ENCODE assay signal across 25 cellular contexts in genomic region chr11:28315440-28315839, GRCh38.
A peak's percentile ranks its signal among the peaks of the same experiment; 100 is the strongest.
DNase-seq lines count a peak whose midpoint lies in the region; ATAC-seq, FAIRE-seq and TF ChIP-seq lines count a peak whose summit lies in the region.
"Had no signal": no experiment of that assay in that cellular context is flagged by ENCODE, and none has a peak within 500 bp of the region (broad histone marks: within the 10 kb centered on the region; RNA-seq: fewer than 3 reads in every experiment).

No MANE protein-coding gene starts in this region.

- TF ChIP-seq CTCF in GM23338 (conservative IDR thresholded peaks at IDR 0.05; ENCODE audit: low read depth in 2 of 2), result no peak

- H3K4me1 Mint-ChIP-seq in GM23338, result peaks cover 5% of the 10 kb centered on the region
- no peaks in the 10 kb centered on the region for H3K4me1 Mint-ChIP-seq in activated naive CD8-positive, alpha-beta T cell treated with anti-CD3 and anti-CD28 coated beads for 36 hours
- H3K4me1 Mint-ChIP-seq: CD14-positive monocyte; CD4-positive, alpha-beta memory T cell; CD8-positive, alpha-beta memory T cell had no signal

- H3K9me3 ChIP-seq in NT2/D1 (ENCODE audit: insufficient read depth, low read length), result no peaks in the 10 kb centered on the region
- H3K9me3 ChIP-seq: BE2C had no signal

- H3F3A ChIP-seq in GM23338 (replicated peaks; ENCODE audit: low read depth), result no peaks in the 10 kb centered on the region

- no peak overlapping the region for H3K9ac ChIP-seq in NT2/D1 (ENCODE audit: insufficient read length, low read depth)
- H3K9ac ChIP-seq: BLaER1 had no signal

- H3K4me3 ChIP-seq in GM23338 (no peak overlapping the region), NT2/D1 (ENCODE audit: insufficient read length, low read depth) (no peak overlapping the region)
- H3K4me3 ChIP-seq: BLaER1 had no signal

- DNase-seq in GM23338 (ENCODE audit: low spot score) (no peak), NT2/D1 (ENCODE audit: low read depth, low spot score) (peak; percentile 6), GM19239 (ENCODE audit: insufficient read length, low spot score) (no peak)
- DNase-seq in activated naive CD8-positive, alpha-beta T cell treated with anti-CD3 and anti-CD28 coated beads for 36 hours, result no peak
- DNase-seq: 8988T; ACHN; BE2C; C1 segment of cervical spinal cord; CD4-positive, alpha-beta memory T cell; CD4-positive, CD25-positive, alpha-beta regulatory T cell; CD8-positive, alpha-beta memory T cell; COR-L47; DMS 273 treated with DMSO at 0.1 percent for 48 hours; DMS153; DMS53; DMS79; DND-41; EL; GF-D8 had no signal

- H4K20me1 ChIP-seq in GM23338 (replicated peaks; ENCODE audit: insufficient read depth), result no peaks in the 10 kb centered on the region
- H4K20me1 ChIP-seq: BLaER1 had no signal

- H3K4me3 Mint-ChIP-seq in GM23338, result no peak overlapping the region
- no peak overlapping the region for H3K4me3 Mint-ChIP-seq in activated naive CD8-positive, alpha-beta T cell treated with anti-CD3 and anti-CD28 coated beads for 36 hours
- H3K4me3 Mint-ChIP-seq: CD14-positive monocyte; CD4-positive, alpha-beta memory T cell; CD4-positive, CD25-positive, alpha-beta regulatory T cell; CD8-positive, alpha-beta memory T cell had no signal

- no peaks in the 10 kb centered on the region; the same call in 2 of the 3 replicates for H3K9me3 Mint-ChIP-seq in GM23338
- H3K9me3 Mint-ChIP-seq in activated naive CD8-positive, alpha-beta T cell treated with anti-CD3 and anti-CD28 coated beads for 36 hours, result peaks cover 2% of the 10 kb centered on the region
- H3K9me3 Mint-ChIP-seq: CD8-positive, alpha-beta memory T cell had no signal

- H3K27me3 Mint-ChIP-seq in GM23338 (ENCODE audit: insufficient read depth, low read depth, poor library complexity), result no peaks in the 10 kb centered on the region
- no peaks in the 10 kb centered on the region for H3K27me3 Mint-ChIP-seq in activated naive CD8-positive, alpha-beta T cell treated with anti-CD3 and anti-CD28 coated beads for 36 hours
- H3K27me3 Mint-ChIP-seq: CD4-positive, alpha-beta memory T cell; CD4-positive, CD25-positive, alpha-beta regulatory T cell; CD8-positive, alpha-beta memory T cell had no signal

- H3K36me3 Mint-ChIP-seq in GM23338 (ENCODE audit: low read depth), result peaks cover 15% of the 10 kb centered on the region; the same call in 2 of the 3 replicates
- H3K36me3 Mint-ChIP-seq in activated naive CD8-positive, alpha-beta T cell treated with anti-CD3 and anti-CD28 coated beads for 36 hours, result peaks cover 33% of the 10 kb centered on the region

- no peak overlapping the region for H3K27ac ChIP-seq in GM23338 (ENCODE audit: low read depth)
- H3K27ac ChIP-seq: BLaER1 had no signal

- H3K27me3 ChIP-seq in GM23338 (ENCODE audit: insufficient read depth) (no peaks in the 10 kb centered on the region), NT2/D1 (ENCODE audit: insufficient read depth, insufficient read length) (no peaks in the 10 kb centered on the region)
- H3K27me3 ChIP-seq: BE2C, BLaER1 had no signal

- H3K79me2 ChIP-seq in GM23338 (replicated peaks; ENCODE audit: insufficient read depth), result no peaks in the 10 kb centered on the region

- H2AFZ ChIP-seq in GM23338, result no peak overlapping the region

- no peak overlapping the region for H3K27ac Mint-ChIP-seq in GM23338
- no peak overlapping the region for H3K27ac Mint-ChIP-seq in activated naive CD8-positive, alpha-beta T cell treated with anti-CD3 and anti-CD28 coated beads for 36 hours
- H3K27ac Mint-ChIP-seq: CD4-positive, alpha-beta memory T cell; CD8-positive, alpha-beta memory T cell had no signal

- no peaks in the 10 kb centered on the region for H3K4me1 ChIP-seq in GM23338 (ENCODE audit: insufficient read depth)
- no peaks in the 10 kb centered on the region for H3K4me1 ChIP-seq in NT2/D1 (ENCODE audit: insufficient read depth, insufficient read length)
- H3K4me1 ChIP-seq: BE2C, BLaER1 had no signal

- H3K4me2 ChIP-seq in GM23338, result no peak overlapping the region
- H3K4me2 ChIP-seq: BLaER1 had no signal

- FAIRE-seq in GM19239 (lab: Jason Lieb, UNC), result no peak
- FAIRE-seq: A204.1, G401.6, GM12891 had no signal

- H3K36me3 ChIP-seq in GM23338 (ENCODE audit: insufficient read depth) (no peaks in the 10 kb centered on the region), NT2/D1 (ENCODE audit: insufficient read depth, insufficient read length, low read length) (no peaks in the 10 kb centered on the region)
- H3K36me3 ChIP-seq: BE2C had no signal

- H3K9me2 ChIP-seq in GM23338 (ENCODE audit: insufficient read depth), result no peaks in the 10 kb centered on the region; the same call in 1 of the 2 replicates

- ATAC-seq in GM23338 (no peak), HG02798 (IDR thresholded peaks at IDR 0.05; ENCODE audit: poor library complexity, unreplicated experiment) (no peak)

TF ChIP-seq in GM23338, 12 proteins besides CTCF, POLR2A, EP300 and RAD21:
- TF ChIP-seq STAT1 (IDR thresholded peaks at IDR 0.05; ENCODE audit: unreplicated experiment), result no peak
- TF ChIP-seq POLR2AphosphoS5 (IDR thresholded peaks at IDR 0.05; ENCODE audit: low read depth), result no peak
- no peak for TF ChIP-seq ZNF331 (CRISPR knock-in tag; IDR thresholded peaks at IDR 0.05; ENCODE audit: low read depth)
- TF ChIP-seq, protein P1, sequence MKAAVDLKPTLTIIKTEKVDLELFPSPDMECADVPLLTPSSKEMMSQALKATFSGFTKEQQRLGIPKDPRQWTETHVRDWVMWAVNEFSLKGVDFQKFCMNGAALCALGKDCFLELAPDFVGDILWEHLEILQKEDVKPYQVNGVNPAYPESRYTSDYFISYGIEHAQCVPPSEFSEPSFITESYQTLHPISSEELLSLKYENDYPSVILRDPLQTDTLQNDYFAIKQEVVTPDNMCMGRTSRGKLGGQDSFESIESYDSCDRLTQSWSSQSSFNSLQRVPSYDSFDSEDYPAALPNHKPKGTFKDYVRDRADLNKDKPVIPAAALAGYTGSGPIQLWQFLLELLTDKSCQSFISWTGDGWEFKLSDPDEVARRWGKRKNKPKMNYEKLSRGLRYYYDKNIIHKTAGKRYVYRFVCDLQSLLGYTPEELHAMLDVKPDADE (IDR thresholded peaks at IDR 0.05), result no peak
- TF ChIP-seq NANOG (IDR thresholded peaks at IDR 0.05; ENCODE audit: borderline replicate concordance), result no peak
- TF ChIP-seq, protein P2, sequence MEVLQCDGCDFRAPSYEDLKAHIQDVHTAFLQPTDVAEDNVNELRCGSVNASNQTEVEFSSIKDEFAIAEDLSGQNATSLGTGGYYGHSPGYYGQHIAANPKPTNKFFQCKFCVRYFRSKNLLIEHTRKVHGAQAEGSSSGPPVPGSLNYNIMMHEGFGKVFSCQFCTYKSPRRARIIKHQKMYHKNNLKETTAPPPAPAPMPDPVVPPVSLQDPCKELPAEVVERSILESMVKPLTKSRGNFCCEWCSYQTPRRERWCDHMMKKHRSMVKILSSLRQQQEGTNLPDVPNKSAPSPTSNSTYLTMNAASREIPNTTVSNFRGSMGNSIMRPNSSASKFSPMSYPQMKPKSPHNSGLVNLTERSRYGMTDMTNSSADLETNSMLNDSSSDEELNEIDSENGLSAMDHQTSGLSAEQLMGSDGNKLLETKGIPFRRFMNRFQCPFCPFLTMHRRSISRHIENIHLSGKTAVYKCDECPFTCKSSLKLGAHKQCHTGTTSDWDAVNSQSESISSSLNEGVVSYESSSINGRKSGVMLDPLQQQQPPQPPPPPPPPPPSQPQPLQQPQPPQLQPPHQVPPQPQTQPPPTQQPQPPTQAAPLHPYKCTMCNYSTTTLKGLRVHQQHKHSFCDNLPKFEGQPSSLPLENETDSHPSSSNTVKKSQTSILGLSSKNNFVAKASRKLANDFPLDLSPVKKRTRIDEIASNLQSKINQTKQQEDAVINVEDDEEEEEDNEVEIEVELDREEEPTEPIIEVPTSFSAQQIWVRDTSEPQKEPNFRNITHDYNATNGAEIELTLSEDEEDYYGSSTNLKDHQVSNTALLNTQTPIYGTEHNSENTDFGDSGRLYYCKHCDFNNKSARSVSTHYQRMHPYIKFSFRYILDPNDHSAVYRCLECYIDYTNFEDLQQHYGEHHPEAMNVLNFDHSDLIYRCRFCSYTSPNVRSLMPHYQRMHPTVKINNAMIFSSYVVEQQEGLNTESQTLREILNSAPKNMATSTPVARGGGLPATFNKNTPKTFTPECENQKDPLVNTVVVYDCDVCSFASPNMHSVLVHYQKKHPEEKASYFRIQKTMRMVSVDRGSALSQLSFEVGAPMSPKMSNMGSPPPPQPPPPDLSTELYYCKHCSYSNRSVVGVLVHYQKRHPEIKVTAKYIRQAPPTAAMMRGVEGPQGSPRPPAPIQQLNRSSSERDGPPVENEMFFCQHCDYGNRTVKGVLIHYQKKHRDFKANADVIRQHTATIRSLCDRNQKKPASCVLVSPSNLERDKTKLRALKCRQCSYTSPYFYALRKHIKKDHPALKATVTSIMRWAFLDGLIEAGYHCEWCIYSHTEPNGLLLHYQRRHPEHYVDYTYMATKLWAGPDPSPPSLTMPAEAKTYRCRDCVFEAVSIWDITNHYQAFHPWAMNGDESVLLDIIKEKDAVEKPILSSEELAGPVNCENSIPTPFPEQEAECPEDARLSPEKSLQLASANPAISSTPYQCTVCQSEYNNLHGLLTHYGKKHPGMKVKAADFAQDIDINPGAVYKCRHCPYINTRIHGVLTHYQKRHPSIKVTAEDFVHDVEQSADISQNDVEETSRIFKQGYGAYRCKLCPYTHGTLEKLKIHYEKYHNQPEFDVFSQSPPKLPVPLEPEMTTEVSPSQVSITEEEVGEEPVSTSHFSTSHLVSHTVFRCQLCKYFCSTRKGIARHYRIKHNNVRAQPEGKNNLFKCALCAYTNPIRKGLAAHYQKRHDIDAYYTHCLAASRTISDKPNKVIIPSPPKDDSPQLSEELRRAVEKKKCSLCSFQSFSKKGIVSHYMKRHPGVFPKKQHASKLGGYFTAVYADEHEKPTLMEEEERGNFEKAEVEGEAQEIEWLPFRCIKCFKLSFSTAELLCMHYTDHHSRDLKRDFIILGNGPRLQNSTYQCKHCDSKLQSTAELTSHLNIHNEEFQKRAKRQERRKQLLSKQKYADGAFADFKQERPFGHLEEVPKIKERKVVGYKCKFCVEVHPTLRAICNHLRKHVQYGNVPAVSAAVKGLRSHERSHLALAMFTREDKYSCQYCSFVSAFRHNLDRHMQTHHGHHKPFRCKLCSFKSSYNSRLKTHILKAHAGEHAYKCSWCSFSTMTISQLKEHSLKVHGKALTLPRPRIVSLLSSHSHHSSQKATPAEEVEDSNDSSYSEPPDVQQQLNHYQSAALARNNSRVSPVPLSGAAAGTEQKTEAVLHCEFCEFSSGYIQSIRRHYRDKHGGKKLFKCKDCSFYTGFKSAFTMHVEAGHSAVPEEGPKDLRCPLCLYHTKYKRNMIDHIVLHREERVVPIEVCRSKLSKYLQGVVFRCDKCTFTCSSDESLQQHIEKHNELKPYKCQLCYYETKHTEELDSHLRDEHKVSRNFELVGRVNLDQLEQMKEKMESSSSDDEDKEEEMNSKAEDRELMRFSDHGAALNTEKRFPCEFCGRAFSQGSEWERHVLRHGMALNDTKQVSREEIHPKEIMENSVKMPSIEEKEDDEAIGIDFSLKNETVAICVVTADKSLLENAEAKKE (CRISPR knock-in tag; IDR thresholded peaks at IDR 0.05), result peak; percentile 44; the same call in 1 of the 2 replicates
- no peak for TF ChIP-seq JUNB (IDR thresholded peaks at IDR 0.05; ENCODE audit: unreplicated experiment)
